ENCODE assay signal across 13 cellular contexts in the genomic region with DNA sequence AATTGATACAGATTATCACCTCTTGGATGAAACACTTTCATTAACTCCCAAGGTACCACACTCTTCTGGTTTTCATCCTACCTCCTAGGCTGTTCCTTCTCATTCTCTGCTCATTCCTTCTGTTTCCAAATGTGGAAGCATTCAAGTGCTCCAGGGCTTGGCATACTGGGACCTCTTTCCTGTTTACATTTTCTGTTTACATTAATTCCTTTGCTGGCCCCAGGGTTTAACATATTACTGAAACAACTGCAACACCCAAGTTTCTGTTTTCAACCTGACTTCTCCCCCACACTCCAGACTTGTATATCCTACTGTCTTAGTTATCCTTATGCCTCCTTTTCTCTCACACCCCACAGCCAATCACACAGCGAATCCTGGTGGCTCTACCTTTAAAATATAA.
DNase-seq lines count a peak whose midpoint lies in the region; ATAC-seq and TF ChIP-seq lines count a peak whose summit lies in the region.
"Had no signal": no experiment of that assay in that cellular context is flagged by ENCODE, and none has a peak within 500 bp of the region (broad histone marks: within the 10 kb centered on the region; RNA-seq: fewer than 3 reads in every experiment).

No MANE protein-coding gene starts in this region.

- no peaks in the 10 kb centered on the region; the same call in 1 of the 2 replicates for H3K9me2 ChIP-seq in GM23338 (ENCODE audit: insufficient read depth)

- H3K36me3 Mint-ChIP-seq in GM23338 (ENCODE audit: low read depth), result peaks cover 5% of the 10 kb centered on the region; the same call in 2 of the 3 replicates
- H3K36me3 Mint-ChIP-seq: CD4-positive, alpha-beta memory T cell; IgD-negative memory B cell had no signal

- POLR2A ChIA-PET in HEK293T (lab: Yijun Ruan, JAX), result no interaction called here

- peaks cover 24% of the 10 kb centered on the region; the same call in 1 of the 2 replicates for H3K4me1 ChIP-seq in GM23338 (ENCODE audit: insufficient read depth)
- H3K4me1 ChIP-seq: A549, BE2C had no signal

- H3K4me3 ChIP-seq in GM23338 (no peak overlapping the region), dorsolateral prefrontal cortex (no peak overlapping the region)
- H3K4me3 ChIP-seq: A549 had no signal

- TF ChIP-seq CTCF in GM23338 (conservative IDR thresholded peaks at IDR 0.05; ENCODE audit: low read depth in 2 of 2) (no peak), dorsolateral prefrontal cortex (IDR thresholded peaks at IDR 0.05 in 54 of 56, conservative IDR thresholded peaks at IDR 0.05 in 2 of 56; ENCODE audit: low read depth in 1 of 56, partially characterized antibody in 56 of 56) (no peak)

- ATAC-seq in GM23338, result no peak
- ATAC-seq: A549 had no signal

- intact Hi-C loops in dorsolateral prefrontal cortex (cut with DNase I), result no loop called here

- DNase-seq in GM23338 (ENCODE audit: low spot score) (no peak), NCI-H69 (lab: John Stamatoyannopoulos, UW) (peak; percentile 7), dorsolateral prefrontal cortex (no peak), dermis blood vessel endothelial cell (no peak), anterior cingulate cortex (lab: John Stamatoyannopoulos, UW) (no peak), HEK293T (ENCODE audit: extremely low spot score) (no peak)
- DNase-seq: BE2C; CD4-positive, alpha-beta memory T cell; COR-L47; H7 had no signal

- no peak overlapping the region for H3K4me3 Mint-ChIP-seq in GM23338
- H3K4me3 Mint-ChIP-seq: CD4-positive, alpha-beta memory T cell; IgD-negative memory B cell had no signal

- H3K79me2 ChIP-seq in GM23338 (replicated peaks; ENCODE audit: insufficient read depth), result no peaks in the 10 kb centered on the region

- H3K4me1 Mint-ChIP-seq in GM23338, result peaks cover 25% of the 10 kb centered on the region
- H3K4me1 Mint-ChIP-seq: IgD-negative memory B cell had no signal

- no peaks in the 10 kb centered on the region for H3K9me3 Mint-ChIP-seq in GM23338

- H3K27me3 ChIP-seq in GM23338 (ENCODE audit: insufficient read depth) (no peaks in the 10 kb centered on the region), dorsolateral prefrontal cortex (no peaks in the 10 kb centered on the region)
- H3K27me3 ChIP-seq: BE2C had no signal

- H3K27me3 Mint-ChIP-seq in GM23338 (ENCODE audit: insufficient read depth, low read depth, poor library complexity), result no peaks in the 10 kb centered on the region
- H3K27me3 Mint-ChIP-seq: CD4-positive, alpha-beta memory T cell; IgD-negative memory B cell had no signal

- CTCF ChIA-PET in HEK293T (lab: Yijun Ruan, JAX), result no interaction called here

- no peaks in the 10 kb centered on the region for H3K36me3 ChIP-seq in GM23338 (ENCODE audit: insufficient read depth)
- H3K36me3 ChIP-seq: BE2C had no signal

- no peaks in the 10 kb centered on the region for H4K20me1 ChIP-seq in GM23338 (replicated peaks; ENCODE audit: insufficient read depth)

- H3K27ac Mint-ChIP-seq in GM23338, result no peak overlapping the region
- H3K27ac Mint-ChIP-seq: CD4-positive, alpha-beta memory T cell; IgD-negative memory B cell had no signal

- H2AFZ ChIP-seq in GM23338, result peak overlapping the region; percentile 3; the same call in 1 of the 2 replicates

- H3K27ac ChIP-seq in GM23338 (ENCODE audit: low read depth) (no peak overlapping the region), dorsolateral prefrontal cortex (peak overlapping the region in 37 of 59 donors; percentile 1 to 81 (median 63))
- H3K27ac ChIP-seq: A549, C4-2B had no signal

- no peaks in the 10 kb centered on the region for H3F3A ChIP-seq in GM23338 (replicated peaks; ENCODE audit: low read depth)

- H3K4me2 ChIP-seq in GM23338, result no peak overlapping the region
- H3K4me2 ChIP-seq: A549 had no signal

TF ChIP-seq in GM23338, 12 proteins besides CTCF, POLR2A, EP300 and RAD21 (continues in another document):
- TF ChIP-seq CREB1 (CRISPR knock-in tag; IDR thresholded peaks at IDR 0.05; ENCODE audit: low read depth) (no peak), STAT1 (IDR thresholded peaks at IDR 0.05; ENCODE audit: unreplicated experiment) (no peak)

TF ChIP-seq in HEK293T, 16 proteins besides CTCF, POLR2A, EP300 and RAD21:
- TF ChIP-seq BHLHE40 (IDR thresholded peaks at IDR 0.05; ENCODE audit: borderline replicate concordance) (no peak), HDGF (IDR thresholded peaks at IDR 0.05; ENCODE audit: borderline replicate concordance) (no peak), CTBP1 (IDR thresholded peaks at IDR 0.05; ENCODE audit: borderline replicate concordance) (no peak), ZNF384 (IDR thresholded peaks at IDR 0.05) (no peak)
